Comparison of ENCODE assay signal across 8 cellular contexts in genomic region chr11:126355926-126356897, GRCh38. TPM values are rescaled to one million over a fixed set of nuclear protein-coding genes. Genes with fewer than 3 reads are reported as not detected.
DNase-seq lines count a peak whose midpoint lies in the region; ATAC-seq and TF ChIP-seq lines count a peak whose summit lies in the region.

No MANE protein-coding gene starts in this region.

- TF ChIP-seq CTCF in CD14-positive monocyte (IDR thresholded peaks at IDR 0.05), result no peak
- TF ChIP-seq CTCF in gastroesophageal sphincter (IDR thresholded peaks at IDR 0.05), result no peak
- TF ChIP-seq CTCF in neural crest cell (conservative IDR thresholded peaks at IDR 0.05), result no peak

- H3K27me3 Mint-ChIP-seq in CD14-positive monocyte (ENCODE audit: low read depth in 3 of 3) (peaks cover 0 to 12% (median 2%) of the 10 kb centered on the region in 3 donors), neural crest cell (ENCODE audit: low read depth) (no peaks in the 10 kb centered on the region)

- ATAC-seq in GM19455 (IDR thresholded peaks at IDR 0.05; ENCODE audit: unreplicated experiment) (peak; percentile 16), gastroesophageal sphincter (peak; percentile 1)

- H3K9me3 ChIP-seq in HUES64 (ENCODE audit: insufficient read depth, low read depth, low read length) (no peaks in the 10 kb centered on the region), gastroesophageal sphincter (no peaks in the 10 kb centered on the region)

- H3K36me3 ChIP-seq in HUES64 (ENCODE audit: insufficient read depth, low read length), result peaks cover 5% of the 10 kb centered on the region
- H3K36me3 ChIP-seq in gastroesophageal sphincter, result no peaks in the 10 kb centered on the region

- TF ChIP-seq EP300 in gastroesophageal sphincter (IDR thresholded peaks at IDR 0.05), result no peak

- WGBS in HUES64, result 20% methylated on average over 46 of the region's 46 CpGs
- 33% methylated on average over 1 of the region's 46 CpGs; no CpG with 5 or more reads in 1 of the 2 donors for whole genome bisulfite sequencing in gastroesophageal sphincter (ENCODE audit: low coverage in 1 of 2), 2 donors

- H3K27me3 ChIP-seq in HUES64 (ENCODE audit: insufficient read depth, low read length) (no peaks in the 10 kb centered on the region; the same call in 1 of the 2 replicates), gastroesophageal sphincter (no peaks in the 10 kb centered on the region)

- H3K27ac Mint-ChIP-seq in CD14-positive monocyte (peak overlapping the region in 4 of 7 donors; percentile 18 to 54 (median 53)), neural crest cell (ENCODE audit: unreplicated experiment) (no peak overlapping the region)

- DNase-seq in CD14-positive monocyte (ENCODE audit: low spot score) (peak; percentile 76), neural crest cell (ENCODE audit: low read depth, low spot score) (no peak), NCI-H1436 (lab: John Stamatoyannopoulos, UW) (no peak), COLO668 (lab: John Stamatoyannopoulos, UW; ENCODE audit: unreplicated experiment) (no peak)
- DNase-seq in activated T-cell treated with anti-CD3 and anti-CD28 coated beads, Interleukin-2, amount 50 U/mL, for 48 hours, result peak; percentile 49 to 52

- peaks cover 20% of the 10 kb centered on the region for H3K4me1 ChIP-seq in HUES64 (ENCODE audit: insufficient read depth, low read length)
- peaks cover 0 to 94% (median 43%) of the 10 kb centered on the region in 3 donors for H3K4me1 ChIP-seq in gastroesophageal sphincter

- H3K4me1 Mint-ChIP-seq in CD14-positive monocyte, result peaks cover 70% of the 10 kb centered on the region
- H3K4me1 Mint-ChIP-seq in neural crest cell, result peaks cover 56% of the 10 kb centered on the region

- H3K4me3 ChIP-seq in HUES64 (ENCODE audit: low read length) (peak overlapping the region; percentile 87), gastroesophageal sphincter (peak overlapping the region; percentile 60 to 72)

- H3K36me3 Mint-ChIP-seq in CD14-positive monocyte (peaks cover 2 to 5% of the 10 kb centered on the region in 2 donors), neural crest cell (ENCODE audit: low read depth) (peaks cover 3% of the 10 kb centered on the region)

- H3K4me3 Mint-ChIP-seq in CD14-positive monocyte, result peak overlapping the region; percentile 80 to 83
- H3K4me3 Mint-ChIP-seq in neural crest cell, result peak overlapping the region; percentile 83

- no peak overlapping the region for H3K27ac ChIP-seq in HUES64 (ENCODE audit: low read depth, low read length)
- H3K27ac ChIP-seq in gastroesophageal sphincter, result peak overlapping the region; percentile 25 to 92 (median 88)

- H3K9me3 Mint-ChIP-seq in CD14-positive monocyte (no peaks in the 10 kb centered on the region), neural crest cell (no peaks in the 10 kb centered on the region)

- TF ChIP-seq POLR2A in gastroesophageal sphincter (IDR thresholded peaks at IDR 0.05), result peak in 1 of 2 donors; percentile 16

- intact Hi-C loops in CD14-positive monocyte (cut with micrococcal nuclease), result loop anchor here in 1 of 2 donors (5.0 kb wide), 1 partner anchor 44 kb away; no protein-coding TSS in a partner anchor

- peak overlapping the region; percentile 69 for H3K9ac ChIP-seq in HUES64 (ENCODE audit: low read depth, low read length)

RNA-seq across cellular contexts. Expression of gene ST3GAL4, which starts 0.7 kb away (rescaled TPM):
- polyA plus RNA-seq in CD14-positive monocyte, result 10 to 100 TPM in 1 of 2 donors, 1 to 10 TPM in 1; 7.8 to 10.1 TPM
- 14.4 TPM for polyA plus RNA-seq in HUES64 (2013, experiment 1 of 2)
- 13.7 TPM for polyA plus RNA-seq in HUES64 (2013, experiment 2 of 2)
- total RNA-seq in gastroesophageal sphincter, result 10 to 100 TPM; 42.1 to 56.2 (median 47.2) TPM
- total RNA-seq in neural crest cell, result 22.4 and 23.1 TPM in 2 replicates

RNA-seq across cellular contexts. Expression of gene DCPS, which starts 52.4 kb away (rescaled TPM):
- polyA plus RNA-seq in CD14-positive monocyte, result 10 to 100 TPM; 30.4 to 30.7 TPM
- 18.9 TPM for polyA plus RNA-seq in HUES64 (2013, experiment 1 of 2)
- 24.0 TPM for polyA plus RNA-seq in HUES64 (2013, experiment 2 of 2)
- total RNA-seq in gastroesophageal sphincter (10 to 100 TPM; 11.8 to 20.6 (median 15.9) TPM), neural crest cell (22.9 and 23.3 TPM in 2 replicates)

Comparison
In these comparisons a context has a peak if more than half of its experiments do, and no peak if none do; other contexts are left out.
1. DNase-seq: peak in CD14-positive monocyte (single experiment) and activated T-cell treated with anti-CD3 and anti-CD28 coated beads, Interleukin-2, amount 50 U/mL, for 48 hours (2 of 2); none in neural crest cell (single experiment), NCI-H1436 (single experiment) and COLO668 (single experiment).